ENCODE assay signal across 14 cellular contexts in the genomic region with DNA sequence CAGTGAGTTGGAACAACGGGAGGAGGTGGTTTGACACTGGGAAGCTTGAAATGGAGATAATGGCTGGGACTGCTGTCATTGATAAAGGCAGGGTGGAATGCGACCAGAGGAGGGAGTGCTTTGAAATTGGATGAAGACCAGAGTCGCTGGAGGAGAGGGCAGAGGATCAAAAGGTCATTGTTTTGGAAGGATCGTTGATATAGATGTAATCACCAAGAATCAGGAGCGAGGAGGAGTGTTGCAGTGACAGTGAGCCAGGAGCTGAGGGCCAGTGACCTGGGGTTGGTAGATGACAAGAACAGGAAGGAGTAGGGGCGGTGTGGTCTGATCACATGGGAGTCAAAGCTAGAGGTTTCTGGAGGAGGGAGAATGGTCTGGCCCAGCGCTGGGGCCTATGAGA. TPM values are rescaled to one million over a fixed set of nuclear protein-coding genes. Genes with fewer than 3 reads are reported as not detected.
A peak's percentile ranks its signal among the peaks of the same experiment; 100 is the strongest.
DNase-seq lines count a peak whose midpoint lies in the region; ATAC-seq lines count a peak whose summit lies in the region.
"Had no signal": no experiment of that assay in that cellular context is flagged by ENCODE, and none has a peak within 500 bp of the region (broad histone marks: within the 10 kb centered on the region; RNA-seq: fewer than 3 reads in every experiment).

No MANE protein-coding gene starts in this region.

- in situ Hi-C loops in KBM-7 (cut with MboI; ENCODE audit: low pct_unique_long_range_greater_than_20kb, low sequenced_read_pairs), result no loop called here

- peaks cover 46% of the 10 kb centered on the region for H3K4me1 Mint-ChIP-seq in activated naive CD4-positive, alpha-beta T cell treated with anti-CD3 and anti-CD28 coated beads, Interleukin-2, amount 50 U/mL, for 24 hours
- peaks cover 39% of the 10 kb centered on the region for H3K4me1 Mint-ChIP-seq in activated CD4-positive, alpha-beta memory T cell treated with anti-CD3 and anti-CD28 coated beads for 36 hours (ENCODE audit: low read depth)
- peaks cover 20 to 31% of the 10 kb centered on the region in 2 donors for H3K4me1 Mint-ChIP-seq in stimulated activated naive B cell treated with anti-CD40 and anti-IgM and Interleukin-4, amounts not matched to agents 10 μg/mL and 1 μg/mL and 100 μg/mL, for 72 hours

- no peak overlapping the region for H3K4me3 Mint-ChIP-seq in activated naive CD4-positive, alpha-beta T cell treated with anti-CD3 and anti-CD28 coated beads, Interleukin-2, amount 50 U/mL, for 24 hours
- H3K4me3 Mint-ChIP-seq in activated CD4-positive, alpha-beta memory T cell treated with anti-CD3 and anti-CD28 coated beads for 36 hours, result no peak overlapping the region
- no peak overlapping the region for H3K4me3 Mint-ChIP-seq in stimulated activated naive B cell treated with anti-CD40 and anti-IgM and Interleukin-4, amounts not matched to agents 10 μg/mL and 1 μg/mL and 100 μg/mL, for 72 hours

- ATAC-seq in stimulated activated naive B cell treated with anti-CD40 and anti-IgM and Interleukin-4, amounts not matched to agents 10 μg/mL and 1 μg/mL and 100 μg/mL, for 72 hours (replicated peaks), result no peak
- ATAC-seq in GM21381 (IDR thresholded peaks at IDR 0.05; ENCODE audit: unreplicated experiment), result no peak
- ATAC-seq: stimulated activated naive CD8-positive, alpha-beta T cell treated with anti-CD3 and anti-CD28 coated beads, Interleukin-15, Interleukin-2, amounts not matched to agents 100 U/mL and 50 U/mL, for 24 hours had no signal

- peak overlapping the region; percentile 52 for H3K27ac Mint-ChIP-seq in activated naive CD4-positive, alpha-beta T cell treated with anti-CD3 and anti-CD28 coated beads, Interleukin-2, amount 50 U/mL, for 24 hours
- no peak overlapping the region for H3K27ac Mint-ChIP-seq in activated CD4-positive, alpha-beta memory T cell treated with anti-CD3 and anti-CD28 coated beads for 36 hours
- peak overlapping the region; percentile 10 for H3K27ac Mint-ChIP-seq in stimulated activated naive B cell treated with anti-CD40 and anti-IgM and Interleukin-4, amounts not matched to agents 10 μg/mL and 1 μg/mL and 100 μg/mL, for 72 hours

- intact Hi-C loops in activated CD4-positive, alpha-beta memory T cell treated with anti-CD3 and anti-CD28 coated beads for 36 hours (cut with micrococcal nuclease), result loop anchor here (5.0 kb wide), 1 partner anchor 91 kb away; no protein-coding TSS in a partner anchor

- no peaks in the 10 kb centered on the region for H3K9me3 Mint-ChIP-seq in activated naive CD4-positive, alpha-beta T cell treated with anti-CD3 and anti-CD28 coated beads, Interleukin-2, amount 50 U/mL, for 24 hours
- no peaks in the 10 kb centered on the region for H3K9me3 Mint-ChIP-seq in activated CD4-positive, alpha-beta memory T cell treated with anti-CD3 and anti-CD28 coated beads for 36 hours
- H3K9me3 Mint-ChIP-seq in stimulated activated naive B cell treated with anti-CD40 and anti-IgM and Interleukin-4, amounts not matched to agents 10 μg/mL and 1 μg/mL and 100 μg/mL, for 72 hours, result no peaks in the 10 kb centered on the region

- peaks cover 27% of the 10 kb centered on the region for H3K36me3 Mint-ChIP-seq in activated naive CD4-positive, alpha-beta T cell treated with anti-CD3 and anti-CD28 coated beads, Interleukin-2, amount 50 U/mL, for 24 hours
- H3K36me3 Mint-ChIP-seq in activated CD4-positive, alpha-beta memory T cell treated with anti-CD3 and anti-CD28 coated beads for 36 hours, result peaks cover 57% of the 10 kb centered on the region
- peaks cover 45 to 54% of the 10 kb centered on the region in 2 donors for H3K36me3 Mint-ChIP-seq in stimulated activated naive B cell treated with anti-CD40 and anti-IgM and Interleukin-4, amounts not matched to agents 10 μg/mL and 1 μg/mL and 100 μg/mL, for 72 hours

- H3K27me3 Mint-ChIP-seq in activated naive CD4-positive, alpha-beta T cell treated with anti-CD3 and anti-CD28 coated beads, Interleukin-2, amount 50 U/mL, for 24 hours, result no peaks in the 10 kb centered on the region
- H3K27me3 Mint-ChIP-seq in activated CD4-positive, alpha-beta memory T cell treated with anti-CD3 and anti-CD28 coated beads for 36 hours, result no peaks in the 10 kb centered on the region
- no peaks in the 10 kb centered on the region for H3K27me3 Mint-ChIP-seq in stimulated activated naive B cell treated with anti-CD40 and anti-IgM and Interleukin-4, amounts not matched to agents 10 μg/mL and 1 μg/mL and 100 μg/mL, for 72 hours

- no peak for DNase-seq in activated naive CD4-positive, alpha-beta T cell treated with anti-CD3 and anti-CD28 coated beads, Interleukin-2, amount 50 U/mL, for 16 hours
- peak; percentile 26 for DNase-seq in activated CD4-positive, alpha-beta memory T cell treated with anti-CD3 and anti-CD28 coated beads for 36 hours
- peak; percentile 17 for DNase-seq in iPS-NIHi11 (ENCODE audit: low spot score)
- DNase-seq in stimulated activated naive B cell treated with anti-CD40 and anti-IgM and Interleukin-4, amounts not matched to agents 10 μg/mL and 1 μg/mL and 100 μg/mL, for 72 hours, result no peak
- no peak for DNase-seq in OCI-M1 (lab: John Stamatoyannopoulos, UW)
- DNase-seq in KBM-7, result no peak
- DNase-seq: dermis blood vessel endothelial cell; esophagus squamous epithelium; midbrain; Peyer's patch; posterior cingulate gyrus; stimulated activated naive CD8-positive, alpha-beta T cell treated with anti-CD3 and anti-CD28 coated beads, Interleukin-15, Interleukin-2, amounts not matched to agents 100 U/mL and 50 U/mL, for 24 hours had no signal

- CTCF ChIA-PET in activated CD4-positive, alpha-beta memory T cell treated with anti-CD3 and anti-CD28 coated beads for 36 hours (lab: Charles Lee), result interaction anchor here (0.9 kb wide), 1 partner anchor 21 kb away, joined by 3 read pairs; no protein-coding TSS in a partner anchor

- POLR2A ChIA-PET in activated CD4-positive, alpha-beta memory T cell treated with anti-CD3 and anti-CD28 coated beads for 36 hours (lab: Charles Lee), result no interaction called here

RNA-seq across cellular contexts. Expression of gene TM9SF2, which starts 25.3 kb away (rescaled TPM):
- total RNA-seq in activated CD4-positive, alpha-beta memory T cell treated with anti-CD3 and anti-CD28 coated beads for 36 hours, result 10 to 100 TPM; 67.2 to 72.0 TPM

Comparison
In these comparisons a context has a peak if more than half of its experiments do, and no peak if none do; other contexts are left out.
1. DNase-seq: peak in activated CD4-positive, alpha-beta memory T cell treated with anti-CD3 and anti-CD28 coated beads for 36 hours (single experiment) and iPS-NIHi11 (single experiment); none in activated naive CD4-positive, alpha-beta T cell treated with anti-CD3 and anti-CD28 coated beads, Interleukin-2, amount 50 U/mL, for 16 hours (single experiment), stimulated activated naive B cell treated with anti-CD40 and anti-IgM and Interleukin-4, amounts not matched to agents 10 μg/mL and 1 μg/mL and 100 μg/mL, for 72 hours (single experiment), OCI-M1 (single experiment) and KBM-7 (single experiment).